22 cellular contexts compared by ENCODE assay signal in the genomic region with DNA sequence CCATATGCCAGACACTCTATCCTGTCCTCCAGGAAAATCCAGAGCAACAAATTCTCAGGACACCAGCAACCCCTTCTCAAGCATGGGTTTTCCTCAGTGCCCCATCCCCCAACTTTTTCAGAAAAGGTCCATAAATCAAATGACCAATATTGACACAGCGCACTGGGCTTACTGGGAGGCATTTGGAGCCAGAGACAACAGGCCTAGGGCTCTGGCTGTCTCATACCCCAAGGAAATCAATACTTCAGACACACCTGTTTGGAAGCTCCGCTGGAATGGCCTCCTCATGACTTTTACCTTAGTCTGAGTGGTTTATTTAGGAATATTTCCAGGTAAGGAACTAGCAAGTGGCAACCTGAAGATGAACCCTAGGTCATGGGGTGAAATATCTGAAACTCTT.
"Had no signal": no experiment of that assay in that cellular context is flagged by ENCODE, and none has a peak within 500 bp of the region (broad histone marks: within the 10 kb centered on the region; RNA-seq: fewer than 3 reads in every experiment).

No MANE protein-coding gene starts in this region.

- DNase-seq: effector CD8-positive, alpha-beta T cell; foreskin keratinocyte; heart left ventricle; kidney; left lung; mesenchymal stem cell; midbrain; naive thymus-derived CD8-positive, alpha-beta T cell; nephron progenitor cell; nucleus accumbens; posterior cingulate gyrus; psoas muscle; right cardiac atrium; sigmoid colon; stimulated activated CD4-positive, alpha-beta T cell treated with anti-CD3 and anti-CD28 coated beads, Interleukin-2, amount 100 ng/mL, for 24 hours; stimulated activated CD4-positive, alpha-beta T cell treated with anti-CD3 and anti-CD28 coated beads, Interleukin-4, amount 100 ng/mL, for 24 hours; stimulated activated naive CD4-positive, alpha-beta T cell treated with Interleukin-2 at 50 U/mL for 16 hours; stomach; thyroid gland; trophoblast cell had no signal

- ATAC-seq: foreskin keratinocyte; gastroesophageal sphincter; heart left ventricle; left lung; naive thymus-derived CD8-positive, alpha-beta T cell; psoas muscle; right cardiac atrium; stimulated activated effector memory CD8-positive, alpha-beta T cell treated with anti-CD3 and anti-CD28 coated beads, Interleukin-12 subunit alpha, Interleukin-12 subunit beta, amount 100 ng/mL, for 72 hours had no signal
